ENCODE assay signal across 22 cellular contexts in genomic region chr14:81281317-81281716, GRCh38.
A peak's percentile ranks its signal among the peaks of the same experiment; 100 is the strongest.
DNase-seq lines count a peak whose midpoint lies in the region; FAIRE-seq and TF ChIP-seq lines count a peak whose summit lies in the region.
"Had no signal": no experiment of that assay in that cellular context is flagged by ENCODE, and none has a peak within 500 bp of the region (broad histone marks: within the 10 kb centered on the region; RNA-seq: fewer than 3 reads in every experiment).

No MANE protein-coding gene starts in this region.

- H3K4me3 ChIP-seq in HUES48 (ENCODE audit: low read depth, low read length) = no peak overlapping the region
- H3K4me3 ChIP-seq in endodermal cell (ENCODE audit: low read length) = no peak overlapping the region
- H3K4me3 ChIP-seq in neural progenitor cell = no peak overlapping the region
- H3K4me3 ChIP-seq in ovary = no peak overlapping the region
- H3K4me3 ChIP-seq: A549, BLaER1, GM12878 had no signal

- H3K9me3 Mint-ChIP-seq in endodermal cell = no peaks in the 10 kb centered on the region
- H3K9me3 Mint-ChIP-seq in neural progenitor cell = no peaks in the 10 kb centered on the region
- H3K9me3 Mint-ChIP-seq: CD14-positive monocyte; CD4-positive, alpha-beta memory T cell; IgD-negative memory B cell had no signal

- intact Hi-C loops in ovary (cut with DNase I) = no loop called here

- H3K36me3 ChIP-seq in HUES48 (ENCODE audit: control insufficient read depth, insufficient read depth, low read length) (peaks cover 20% of the 10 kb centered on the region; the same call in 1 of the 2 replicates), endodermal cell (ENCODE audit: control insufficient read depth, insufficient read depth, low read length) (peaks cover 10% of the 10 kb centered on the region), neural progenitor cell (no peaks in the 10 kb centered on the region), ovary (no peaks in the 10 kb centered on the region)
- H3K36me3 ChIP-seq: BLaER1 had no signal

- TF ChIP-seq CTCF in endodermal cell (conservative IDR thresholded peaks at IDR 0.05) (no peak), neural progenitor cell (IDR thresholded peaks at IDR 0.05) (no peak), ovary (IDR thresholded peaks at IDR 0.05) (no peak)

- H3K9me3 ChIP-seq in HUES48 (ENCODE audit: control insufficient read depth, insufficient read depth, low read length) (no peaks in the 10 kb centered on the region), endodermal cell (ENCODE audit: control insufficient read depth, low read length) (no peaks in the 10 kb centered on the region), neural progenitor cell (ENCODE audit: low read depth) (no peaks in the 10 kb centered on the region), ovary (no peaks in the 10 kb centered on the region)
- H3K9me3 ChIP-seq: A549, BLaER1 had no signal

- H3K4me1 Mint-ChIP-seq in endodermal cell (peaks cover 20% of the 10 kb centered on the region), neural progenitor cell (peaks cover 10% of the 10 kb centered on the region)
- H3K4me1 Mint-ChIP-seq: CD4-positive, alpha-beta memory T cell had no signal

- no peak for FAIRE-seq in HTR-8/SVneo (lab: Jason Lieb, UNC)
- FAIRE-seq: A549, GM12878, GM19239 had no signal

- H3K36me3 Mint-ChIP-seq in endodermal cell (ENCODE audit: low read depth) (peaks cover 31% of the 10 kb centered on the region), neural progenitor cell (peaks cover 24% of the 10 kb centered on the region)
- H3K36me3 Mint-ChIP-seq: CD4-positive, alpha-beta memory T cell; IgD-negative memory B cell had no signal

- no peak overlapping the region for H3K4me3 Mint-ChIP-seq in endodermal cell
- no peak overlapping the region for H3K4me3 Mint-ChIP-seq in neural progenitor cell
- H3K4me3 Mint-ChIP-seq: CD14-positive monocyte; CD4-positive, alpha-beta memory T cell; IgD-negative memory B cell had no signal

- H3K4me2 ChIP-seq in neural progenitor cell = peak overlapping the region; percentile 61
- H3K4me2 ChIP-seq: A549, BLaER1 had no signal

- no peak overlapping the region for H3K9ac ChIP-seq in HUES48 (ENCODE audit: low read depth, low read length)
- H3K9ac ChIP-seq in endodermal cell (ENCODE audit: extremely low read depth, low read length, poor library complexity, severe bottlenecking) = no peak overlapping the region
- H3K9ac ChIP-seq in neural progenitor cell = no peak overlapping the region
- H3K9ac ChIP-seq: BLaER1 had no signal

- peaks cover 25% of the 10 kb centered on the region for H3F3A ChIP-seq in neural progenitor cell (ENCODE audit: low read depth)

- DNase-seq in Ammon's horn (ENCODE audit: low spot score) (peak; percentile 21), endodermal cell (no peak), neural progenitor cell (ENCODE audit: low spot score) (peak; percentile 67), DMS79 treated with DMSO at 0.1 percent for 48 hours (lab: John Stamatoyannopoulos, UW) (no peak), hepatic stellate cell (ENCODE audit: low spot score) (no peak), ovary (no peak), HTR-8/SVneo (ENCODE audit: insufficient read length, low spot score) (no peak)
- DNase-seq: AML-193; CD4-positive, alpha-beta memory T cell; DMS153; DMS79; GOT3; H7; KBM-7 had no signal

- H2AFZ ChIP-seq in neural progenitor cell (replicated peaks) = no peak overlapping the region

- peak overlapping the region; percentile 30 for H3K27ac ChIP-seq in HUES48 (ENCODE audit: low read depth, low read length)
- H3K27ac ChIP-seq in endodermal cell (ENCODE audit: low read depth, low read length) = peak overlapping the region; percentile 32
- H3K27ac ChIP-seq in neural progenitor cell = peak overlapping the region; percentile 88
- no peak overlapping the region for H3K27ac ChIP-seq in ovary
- H3K27ac ChIP-seq: 22Rv1, A549, BLaER1 had no signal

- H3K27ac Mint-ChIP-seq in endodermal cell (no peak overlapping the region), neural progenitor cell (no peak overlapping the region)
- H3K27ac Mint-ChIP-seq: CD14-positive monocyte; CD4-positive, alpha-beta memory T cell; IgD-negative memory B cell had no signal

- no peaks in the 10 kb centered on the region for H3K79me2 ChIP-seq in neural progenitor cell (ENCODE audit: low read depth)

- no peaks in the 10 kb centered on the region for H4K20me1 ChIP-seq in neural progenitor cell (ENCODE audit: low read depth)
- H4K20me1 ChIP-seq: BLaER1 had no signal

- TF ChIP-seq POLR2A in ovary (IDR thresholded peaks at IDR 0.05) = no peak

- H3K27me3 ChIP-seq in HUES48 (ENCODE audit: control insufficient read depth, insufficient read depth, low read length) (no peaks in the 10 kb centered on the region), endodermal cell (ENCODE audit: control insufficient read depth, insufficient read depth, low read length, poor library complexity, severe bottlenecking) (no peaks in the 10 kb centered on the region), neural progenitor cell (no peaks in the 10 kb centered on the region), ovary (no peaks in the 10 kb centered on the region)
- H3K27me3 ChIP-seq: BLaER1 had no signal

- H3K27me3 Mint-ChIP-seq in endodermal cell (ENCODE audit: insufficient read depth) (no peaks in the 10 kb centered on the region), neural progenitor cell (ENCODE audit: insufficient read depth, low read depth) (no peaks in the 10 kb centered on the region)

- no peak for TF ChIP-seq EP300 in ovary (IDR thresholded peaks at IDR 0.05)

- WGBS in endodermal cell (ENCODE audit: insufficient coverage in 1 of 2, insufficient read length in 1 of 2), 2 experiments = 75 to 81% methylated on average over 1 of the region's 1 CpG
- 83 to 92% (median 87%) methylated on average over 1 of the region's 1 CpG for WGBS in ovary, 3 donors

- H3K4me1 ChIP-seq in HUES48 (ENCODE audit: control insufficient read depth, insufficient read depth, low read length) (peaks cover 23% of the 10 kb centered on the region), endodermal cell (ENCODE audit: control insufficient read depth, insufficient read depth, low read length) (no peaks in the 10 kb centered on the region), neural progenitor cell (peaks cover 43% of the 10 kb centered on the region), ovary (ENCODE audit: insufficient read depth) (peaks cover 8% of the 10 kb centered on the region)
- H3K4me1 ChIP-seq: A549 had no signal

Comparison
In these comparisons a context has a peak if more than half of its experiments do, and no peak if none do; other contexts are left out.
1. DNase-seq: peak in Ammon's horn (single experiment) and neural progenitor cell (single experiment); none in endodermal cell (single experiment), DMS79 treated with DMSO at 0.1 percent for 48 hours (single experiment), hepatic stellate cell (single experiment), ovary (0 of 5) and HTR-8/SVneo (single experiment).
2. H3K27ac ChIP-seq: peak in HUES48 (single experiment), endodermal cell (single experiment) and neural progenitor cell (single experiment); none in ovary (0 of 2).